Comparison of ENCODE assay signal across 1 cellular context in genomic region chr22:29769723-29770321, GRCh38.
A peak's percentile ranks its signal among the peaks of the same experiment; 100 is the strongest.
TF ChIP-seq lines count a peak whose summit lies in the region.

No MANE protein-coding gene starts in this region.

TF ChIP-seq in HepG2, 621 proteins besides CTCF, POLR2A, EP300 and RAD21 (continued from another document and continues in another):
- TF ChIP-seq MXI1 (IDR thresholded peaks at IDR 0.05; ENCODE audit: borderline replicate concordance, low read depth, low read length) (no peak), PHF21A (CRISPR knock-in tag; IDR thresholded peaks at IDR 0.05) (peak; percentile 95), ERF (CRISPR knock-in tag; IDR thresholded peaks at IDR 0.05) (peak; percentile 85), ZNF34 (CRISPR knock-in tag; IDR thresholded peaks at IDR 0.05; ENCODE audit: borderline replicate concordance) (no peak), RXRB (CRISPR knock-in tag; IDR thresholded peaks at IDR 0.05; ENCODE audit: borderline replicate concordance) (peak; percentile 70; the same call in 1 of the 2 replicates), NFIB (CRISPR knock-in tag; IDR thresholded peaks at IDR 0.05; ENCODE audit: borderline replicate concordance) (no peak), MLLT10 (CRISPR knock-in tag; IDR thresholded peaks at IDR 0.05) (no peak), REPIN1 (CRISPR knock-in tag; IDR thresholded peaks at IDR 0.05; ENCODE audit: borderline replicate concordance, low read depth) (no peak), RFXAP (CRISPR knock-in tag; IDR thresholded peaks at IDR 0.05; ENCODE audit: borderline replicate concordance) (0 out of 2 replicates have a peak, but pooled peaks have one; percentile 35), NFIC (IDR thresholded peaks at IDR 0.05; ENCODE audit: low read length) (peak; percentile 80; the same call in 1 of the 2 replicates), SOX5 (CRISPR knock-in tag; IDR thresholded peaks at IDR 0.05; ENCODE audit: borderline replicate concordance) (peak; percentile 90; the same call in 1 of the 2 replicates), ZNF337 (CRISPR knock-in tag; IDR thresholded peaks at IDR 0.05; ENCODE audit: borderline replicate concordance, low read depth) (no peak), ASH2L (IDR thresholded peaks at IDR 0.05; ENCODE audit: insufficient read length, low read depth, low read length) (no peak), SOX6 (IDR thresholded peaks at IDR 0.05) (no peak), SOX6 (CRISPR knock-in tag; IDR thresholded peaks at IDR 0.05) (peak; percentile 92), FOXC1 (CRISPR knock-in tag; IDR thresholded peaks at IDR 0.05; ENCODE audit: borderline replicate concordance) (no peak), PLSCR1 (CRISPR knock-in tag; IDR thresholded peaks at IDR 0.05; ENCODE audit: borderline replicate concordance) (no peak), HNRNPL (IDR thresholded peaks at IDR 0.05; ENCODE audit: low read depth, low read length) (no peak), E2F5 (CRISPR knock-in tag; conservative IDR thresholded peaks at IDR 0.05) (no peak), ZSCAN9 (CRISPR knock-in tag; IDR thresholded peaks at IDR 0.05; ENCODE audit: borderline replicate concordance) (peak; percentile 60; the same call in 1 of the 2 replicates), ZNF30 (CRISPR knock-in tag; IDR thresholded peaks at IDR 0.05) (no peak), ZNF652 (CRISPR knock-in tag; IDR thresholded peaks at IDR 0.05; ENCODE audit: borderline replicate concordance, low read depth) (0 out of 2 replicates have a peak, but pooled peaks have one; percentile 52), ZFP37 (CRISPR knock-in tag; IDR thresholded peaks at IDR 0.05; ENCODE audit: borderline replicate concordance) (no peak)
- TF ChIP-seq, protein P1, sequence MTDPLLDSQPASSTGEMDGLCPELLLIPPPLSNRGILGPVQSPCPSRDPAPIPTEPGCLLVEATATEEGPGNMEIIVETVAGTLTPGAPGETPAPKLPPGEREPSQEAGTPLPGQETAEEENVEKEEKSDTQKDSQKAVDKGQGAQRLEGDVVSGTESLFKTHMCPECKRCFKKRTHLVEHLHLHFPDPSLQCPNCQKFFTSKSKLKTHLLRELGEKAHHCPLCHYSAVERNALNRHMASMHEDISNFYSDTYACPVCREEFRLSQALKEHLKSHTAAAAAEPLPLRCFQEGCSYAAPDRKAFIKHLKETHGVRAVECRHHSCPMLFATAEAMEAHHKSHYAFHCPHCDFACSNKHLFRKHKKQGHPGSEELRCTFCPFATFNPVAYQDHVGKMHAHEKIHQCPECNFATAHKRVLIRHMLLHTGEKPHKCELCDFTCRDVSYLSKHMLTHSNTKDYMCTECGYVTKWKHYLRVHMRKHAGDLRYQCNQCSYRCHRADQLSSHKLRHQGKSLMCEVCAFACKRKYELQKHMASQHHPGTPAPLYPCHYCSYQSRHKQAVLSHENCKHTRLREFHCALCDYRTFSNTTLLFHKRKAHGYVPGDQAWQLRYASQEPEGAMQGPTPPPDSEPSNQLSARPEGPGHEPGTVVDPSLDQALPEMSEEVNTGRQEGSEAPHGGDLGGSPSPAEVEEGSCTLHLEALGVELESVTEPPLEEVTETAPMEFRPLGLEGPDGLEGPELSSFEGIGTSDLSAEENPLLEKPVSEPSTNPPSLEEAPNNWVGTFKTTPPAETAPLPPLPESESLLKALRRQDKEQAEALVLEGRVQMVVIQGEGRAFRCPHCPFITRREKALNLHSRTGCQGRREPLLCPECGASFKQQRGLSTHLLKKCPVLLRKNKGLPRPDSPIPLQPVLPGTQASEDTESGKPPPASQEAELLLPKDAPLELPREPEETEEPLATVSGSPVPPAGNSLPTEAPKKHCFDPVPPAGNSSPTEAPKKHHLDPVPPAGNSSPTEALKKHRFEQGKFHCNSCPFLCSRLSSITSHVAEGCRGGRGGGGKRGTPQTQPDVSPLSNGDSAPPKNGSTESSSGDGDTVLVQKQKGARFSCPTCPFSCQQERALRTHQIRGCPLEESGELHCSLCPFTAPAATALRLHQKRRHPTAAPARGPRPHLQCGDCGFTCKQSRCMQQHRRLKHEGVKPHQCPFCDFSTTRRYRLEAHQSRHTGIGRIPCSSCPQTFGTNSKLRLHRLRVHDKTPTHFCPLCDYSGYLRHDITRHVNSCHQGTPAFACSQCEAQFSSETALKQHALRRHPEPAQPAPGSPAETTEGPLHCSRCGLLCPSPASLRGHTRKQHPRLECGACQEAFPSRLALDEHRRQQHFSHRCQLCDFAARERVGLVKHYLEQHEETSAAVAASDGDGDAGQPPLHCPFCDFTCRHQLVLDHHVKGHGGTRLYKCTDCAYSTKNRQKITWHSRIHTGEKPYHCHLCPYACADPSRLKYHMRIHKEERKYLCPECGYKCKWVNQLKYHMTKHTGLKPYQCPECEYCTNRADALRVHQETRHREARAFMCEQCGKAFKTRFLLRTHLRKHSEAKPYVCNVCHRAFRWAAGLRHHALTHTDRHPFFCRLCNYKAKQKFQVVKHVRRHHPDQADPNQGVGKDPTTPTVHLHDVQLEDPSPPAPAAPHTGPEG (CRISPR knock-in tag; IDR thresholded peaks at IDR 0.05): no peak
- TF ChIP-seq, protein P2, sequence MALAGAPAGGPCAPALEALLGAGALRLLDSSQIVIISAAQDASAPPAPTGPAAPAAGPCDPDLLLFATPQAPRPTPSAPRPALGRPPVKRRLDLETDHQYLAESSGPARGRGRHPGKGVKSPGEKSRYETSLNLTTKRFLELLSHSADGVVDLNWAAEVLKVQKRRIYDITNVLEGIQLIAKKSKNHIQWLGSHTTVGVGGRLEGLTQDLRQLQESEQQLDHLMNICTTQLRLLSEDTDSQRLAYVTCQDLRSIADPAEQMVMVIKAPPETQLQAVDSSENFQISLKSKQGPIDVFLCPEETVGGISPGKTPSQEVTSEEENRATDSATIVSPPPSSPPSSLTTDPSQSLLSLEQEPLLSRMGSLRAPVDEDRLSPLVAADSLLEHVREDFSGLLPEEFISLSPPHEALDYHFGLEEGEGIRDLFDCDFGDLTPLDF (CRISPR knock-in tag; IDR thresholded peaks at IDR 0.05): no peak
- TF ChIP-seq, protein P3, sequence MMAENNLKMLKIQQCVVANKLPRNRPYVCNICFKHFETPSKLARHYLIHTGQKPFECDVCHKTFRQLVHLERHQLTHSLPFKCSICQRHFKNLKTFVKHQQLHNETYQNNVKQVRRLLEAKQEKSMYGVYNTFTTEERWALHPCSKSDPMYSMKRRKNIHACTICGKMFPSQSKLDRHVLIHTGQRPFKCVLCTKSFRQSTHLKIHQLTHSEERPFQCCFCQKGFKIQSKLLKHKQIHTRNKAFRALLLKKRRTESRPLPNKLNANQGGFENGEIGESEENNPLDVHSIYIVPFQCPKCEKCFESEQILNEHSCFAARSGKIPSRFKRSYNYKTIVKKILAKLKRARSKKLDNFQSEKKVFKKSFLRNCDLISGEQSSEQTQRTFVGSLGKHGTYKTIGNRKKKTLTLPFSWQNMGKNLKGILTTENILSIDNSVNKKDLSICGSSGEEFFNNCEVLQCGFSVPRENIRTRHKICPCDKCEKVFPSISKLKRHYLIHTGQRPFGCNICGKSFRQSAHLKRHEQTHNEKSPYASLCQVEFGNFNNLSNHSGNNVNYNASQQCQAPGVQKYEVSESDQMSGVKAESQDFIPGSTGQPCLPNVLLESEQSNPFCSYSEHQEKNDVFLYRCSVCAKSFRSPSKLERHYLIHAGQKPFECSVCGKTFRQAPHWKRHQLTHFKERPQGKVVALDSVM (CRISPR knock-in tag; IDR thresholded peaks at IDR 0.05): no peak
- TF ChIP-seq, protein P4, sequence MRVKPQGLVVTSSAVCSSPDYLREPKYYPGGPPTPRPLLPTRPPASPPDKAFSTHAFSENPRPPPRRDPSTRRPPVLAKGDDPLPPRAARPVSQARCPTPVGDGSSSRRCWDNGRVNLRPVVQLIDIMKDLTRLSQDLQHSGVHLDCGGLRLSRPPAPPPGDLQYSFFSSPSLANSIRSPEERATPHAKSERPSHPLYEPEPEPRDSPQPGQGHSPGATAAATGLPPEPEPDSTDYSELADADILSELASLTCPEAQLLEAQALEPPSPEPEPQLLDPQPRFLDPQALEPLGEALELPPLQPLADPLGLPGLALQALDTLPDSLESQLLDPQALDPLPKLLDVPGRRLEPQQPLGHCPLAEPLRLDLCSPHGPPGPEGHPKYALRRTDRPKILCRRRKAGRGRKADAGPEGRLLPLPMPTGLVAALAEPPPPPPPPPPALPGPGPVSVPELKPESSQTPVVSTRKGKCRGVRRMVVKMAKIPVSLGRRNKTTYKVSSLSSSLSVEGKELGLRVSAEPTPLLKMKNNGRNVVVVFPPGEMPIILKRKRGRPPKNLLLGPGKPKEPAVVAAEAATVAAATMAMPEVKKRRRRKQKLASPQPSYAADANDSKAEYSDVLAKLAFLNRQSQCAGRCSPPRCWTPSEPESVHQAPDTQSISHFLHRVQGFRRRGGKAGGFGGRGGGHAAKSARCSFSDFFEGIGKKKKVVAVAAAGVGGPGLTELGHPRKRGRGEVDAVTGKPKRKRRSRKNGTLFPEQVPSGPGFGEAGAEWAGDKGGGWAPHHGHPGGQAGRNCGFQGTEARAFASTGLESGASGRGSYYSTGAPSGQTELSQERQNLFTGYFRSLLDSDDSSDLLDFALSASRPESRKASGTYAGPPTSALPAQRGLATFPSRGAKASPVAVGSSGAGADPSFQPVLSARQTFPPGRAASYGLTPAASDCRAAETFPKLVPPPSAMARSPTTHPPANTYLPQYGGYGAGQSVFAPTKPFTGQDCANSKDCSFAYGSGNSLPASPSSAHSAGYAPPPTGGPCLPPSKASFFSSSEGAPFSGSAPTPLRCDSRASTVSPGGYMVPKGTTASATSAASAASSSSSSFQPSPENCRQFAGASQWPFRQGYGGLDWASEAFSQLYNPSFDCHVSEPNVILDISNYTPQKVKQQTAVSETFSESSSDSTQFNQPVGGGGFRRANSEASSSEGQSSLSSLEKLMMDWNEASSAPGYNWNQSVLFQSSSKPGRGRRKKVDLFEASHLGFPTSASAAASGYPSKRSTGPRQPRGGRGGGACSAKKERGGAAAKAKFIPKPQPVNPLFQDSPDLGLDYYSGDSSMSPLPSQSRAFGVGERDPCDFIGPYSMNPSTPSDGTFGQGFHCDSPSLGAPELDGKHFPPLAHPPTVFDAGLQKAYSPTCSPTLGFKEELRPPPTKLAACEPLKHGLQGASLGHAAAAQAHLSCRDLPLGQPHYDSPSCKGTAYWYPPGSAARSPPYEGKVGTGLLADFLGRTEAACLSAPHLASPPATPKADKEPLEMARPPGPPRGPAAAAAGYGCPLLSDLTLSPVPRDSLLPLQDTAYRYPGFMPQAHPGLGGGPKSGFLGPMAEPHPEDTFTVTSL (CRISPR knock-in tag; IDR thresholded peaks at IDR 0.05; ENCODE audit: borderline replicate concordance): peak; percentile 85; the same call in 1 of the 2 replicates
- TF ChIP-seq, protein P5, sequence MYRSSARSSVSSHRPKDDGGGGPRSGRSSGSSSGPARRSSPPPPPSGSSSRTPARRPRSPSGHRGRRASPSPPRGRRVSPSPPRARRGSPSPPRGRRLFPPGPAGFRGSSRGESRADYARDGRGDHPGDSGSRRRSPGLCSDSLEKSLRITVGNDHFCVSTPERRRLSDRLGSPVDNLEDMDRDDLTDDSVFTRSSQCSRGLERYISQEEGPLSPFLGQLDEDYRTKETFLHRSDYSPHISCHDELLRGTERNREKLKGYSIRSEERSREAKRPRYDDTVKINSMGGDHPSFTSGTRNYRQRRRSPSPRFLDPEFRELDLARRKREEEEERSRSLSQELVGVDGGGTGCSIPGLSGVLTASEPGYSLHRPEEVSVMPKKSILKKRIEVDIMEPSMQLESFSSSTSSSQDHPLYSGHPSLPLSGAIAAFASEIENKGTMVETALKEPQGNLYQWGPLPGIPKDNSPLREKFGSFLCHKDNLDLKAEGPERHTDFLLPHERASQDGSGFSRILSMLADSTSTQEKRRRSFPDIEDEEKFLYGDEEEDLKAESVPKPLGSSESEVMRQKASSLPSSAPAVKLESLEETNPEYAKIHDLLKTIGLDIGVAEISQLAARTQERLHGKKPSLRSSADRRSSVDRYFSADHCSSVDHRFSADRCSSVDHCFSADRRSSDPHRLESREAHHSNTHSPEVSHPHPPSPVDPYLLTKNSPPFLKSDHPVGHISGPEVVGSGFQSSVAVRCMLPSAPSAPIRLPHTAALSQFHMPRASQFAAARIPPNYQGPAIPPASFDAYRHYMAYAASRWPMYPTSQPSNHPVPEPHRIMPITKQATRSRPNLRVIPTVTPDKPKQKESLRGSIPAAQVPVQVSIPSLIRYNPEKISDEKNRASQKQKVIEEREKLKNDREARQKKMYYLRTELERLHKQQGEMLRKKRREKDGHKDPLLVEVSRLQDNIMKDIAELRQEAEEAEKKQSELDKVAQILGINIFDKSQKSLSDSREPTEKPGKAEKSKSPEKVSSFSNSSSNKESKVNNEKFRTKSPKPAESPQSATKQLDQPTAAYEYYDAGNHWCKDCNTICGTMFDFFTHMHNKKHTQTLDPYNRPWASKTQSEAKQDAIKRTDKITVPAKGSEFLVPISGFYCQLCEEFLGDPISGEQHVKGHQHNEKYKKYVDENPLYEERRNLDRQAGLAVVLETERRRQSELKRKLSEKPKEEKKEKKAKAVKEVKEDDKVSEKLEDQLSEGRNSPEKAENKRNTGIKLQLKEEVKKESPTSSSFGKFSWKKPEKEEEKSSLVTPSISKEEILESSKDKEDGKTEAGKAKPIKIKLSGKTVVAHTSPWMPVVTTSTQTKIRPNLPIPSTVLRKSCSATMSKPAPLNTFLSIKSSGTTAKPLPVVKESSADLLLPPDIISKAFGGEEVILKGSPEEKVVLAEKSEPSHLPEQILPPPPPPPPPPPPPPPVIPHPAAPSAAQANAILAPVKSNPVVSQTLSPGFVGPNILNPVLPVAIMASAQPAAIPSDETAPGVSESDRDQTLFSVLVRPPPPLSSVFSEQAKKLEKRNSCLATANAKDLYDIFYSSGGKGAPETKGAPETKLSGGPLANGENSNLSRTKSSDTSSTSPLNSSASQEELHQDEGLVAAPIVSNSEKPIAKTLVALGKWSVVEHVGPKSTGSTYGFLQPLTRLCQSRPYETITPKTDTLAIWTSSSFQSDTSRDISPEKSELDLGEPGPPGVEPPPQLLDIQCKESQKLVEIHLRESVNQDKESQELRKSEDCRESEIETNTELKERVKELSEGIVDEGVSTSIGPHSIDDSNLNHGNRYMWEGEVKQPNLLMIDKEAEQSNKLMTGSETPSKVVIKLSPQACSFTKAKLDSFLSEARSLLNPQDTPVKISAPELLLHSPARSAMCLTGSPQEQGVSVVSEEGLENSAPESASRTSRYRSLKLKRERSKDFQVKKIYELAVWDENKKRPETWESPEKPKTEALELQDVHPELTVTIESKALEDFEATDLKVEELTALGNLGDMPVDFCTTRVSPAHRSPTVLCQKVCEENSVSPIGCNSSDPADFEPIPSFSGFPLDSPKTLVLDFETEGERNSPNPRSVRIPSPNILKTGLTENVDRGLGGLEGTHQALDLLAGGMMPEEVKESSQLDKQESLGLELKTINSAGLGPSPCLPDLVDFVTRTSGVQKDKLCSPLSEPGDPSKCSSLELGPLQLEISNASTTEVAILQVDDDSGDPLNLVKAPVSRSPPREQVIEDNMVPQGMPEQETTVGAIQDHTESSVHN (CRISPR knock-in tag; IDR thresholded peaks at IDR 0.05): no peak
